ENCODE assay signal across 18 cellular contexts in genomic region chr6:137968468-137968804, GRCh38.
A peak's percentile ranks its signal among the peaks of the same experiment; 100 is the strongest.
DNase-seq lines count a peak whose midpoint lies in the region; ATAC-seq and TF ChIP-seq lines count a peak whose summit lies in the region.
"Had no signal": no experiment of that assay in that cellular context is flagged by ENCODE, and none has a peak within 500 bp of the region (broad histone marks: within the 10 kb centered on the region; RNA-seq: fewer than 3 reads in every experiment).

No MANE protein-coding gene starts in this region.

- H3K27ac ChIP-seq in PC-9: no peak overlapping the region
- H3K27ac ChIP-seq in OCI-LY7 (ENCODE audit: low read depth, low read length, poor library complexity, severe bottlenecking): no peak overlapping the region

- TF ChIP-seq CTCF in PC-9 (conservative IDR thresholded peaks at IDR 0.05) (no peak), OCI-LY7 (conservative IDR thresholded peaks at IDR 0.05; ENCODE audit: low read length) (no peak)

- H3K4me1 Mint-ChIP-seq in central memory CD8-positive, alpha-beta T cell: peaks cover 55% of the 10 kb centered on the region

- H4K20me1 ChIP-seq in PC-9 (ENCODE audit: insufficient read depth) (no peaks in the 10 kb centered on the region), OCI-LY7 (ENCODE audit: insufficient read depth, low read length) (no peaks in the 10 kb centered on the region)

- H3K9me3 ChIP-seq in PC-9 (ENCODE audit: insufficient read depth, low read depth) (no peaks in the 10 kb centered on the region), OCI-LY7 (ENCODE audit: low read length) (0 out of 2 replicates have a peak, but pooled peaks cover 3% of the 10 kb centered on the region)

- H3K4me2 ChIP-seq in PC-9 (peak overlapping the region; percentile 3; the same call in 1 of the 2 replicates), OCI-LY7 (ENCODE audit: low read length) (no peak overlapping the region)

- no peak for DNase-seq in activated naive CD4-positive, alpha-beta T cell treated with anti-CD3 and anti-CD28 coated beads, Interleukin-2, amount 50 U/mL, for 72 hours (ENCODE audit: low spot score in 2 of 2)
- DNase-seq in activated naive CD4-positive, alpha-beta T cell (lab: John Stamatoyannopoulos, UW): no peak
- DNase-seq in PC-9 (no peak), OCI-LY7 (ENCODE audit: low spot score) (no peak), dermis blood vessel endothelial cell (no peak), NCI-H1436 treated with DMSO at 0.1 percent for 48 hours (lab: John Stamatoyannopoulos, UW) (no peak)
- DNase-seq in central memory CD8-positive, alpha-beta T cell (ENCODE audit: low spot score in 2 of 2): no peak
- DNase-seq: activated effector memory CD4-positive, alpha-beta T cell treated with Interleukin-2 at 50 U/mL for 16 hours; CD8-positive, alpha-beta T cell; DMS79; endodermal cell; glutamatergic neuron; NCI-H1105 treated with DMSO at 0.1 percent for 48 hours; NCI-H2107; NCI-H510A treated with DMSO at 0.1 percent for 48 hours had no signal

- CTCF ChIA-PET in PC-9 (lab: Charles Lee) (no interaction called here), OCI-LY7 (lab: Charles Lee; ENCODE audit: unreplicated experiment) (interaction anchor here (0.5 kb wide), 1 partner anchor 13 kb away, joined by 3 read pairs; no protein-coding TSS in a partner anchor)

- H3K27me3 Mint-ChIP-seq in central memory CD8-positive, alpha-beta T cell: no peaks in the 10 kb centered on the region

- H2AFZ ChIP-seq in PC-9 (peak overlapping the region; percentile 10; the same call in 1 of the 2 replicates), OCI-LY7 (ENCODE audit: low read length) (no peak overlapping the region)

- intact Hi-C loops in PC-9 (cut with micrococcal nuclease; ENCODE audit: unreplicated experiment): no loop called here
- intact Hi-C loops in OCI-LY7 (cut with micrococcal nuclease; ENCODE audit: unreplicated experiment): no loop called here

- H3K4me3 Mint-ChIP-seq in central memory CD8-positive, alpha-beta T cell: no peak overlapping the region
- H3K4me3 Mint-ChIP-seq: CD8-positive, alpha-beta T cell; endodermal cell had no signal

- POLR2A ChIA-PET in PC-9 (lab: Charles Lee; ENCODE audit: unreplicated experiment) (no interaction called here), OCI-LY7 (lab: Charles Lee) (interaction anchor here (0.7 to 2.2 kb wide), 7 partner anchors 10 to 248 kb away, joined by 3 to 10 read pairs (median 5); no protein-coding TSS in a partner anchor)

- H3K79me2 ChIP-seq in PC-9 (ENCODE audit: low read depth): no peaks in the 10 kb centered on the region
- no peaks in the 10 kb centered on the region for H3K79me2 ChIP-seq in OCI-LY7 (ENCODE audit: insufficient read depth, low read depth, low read length)

- H3K9me2 ChIP-seq in PC-9 (ENCODE audit: insufficient read depth) (no peaks in the 10 kb centered on the region), OCI-LY7 (ENCODE audit: insufficient read depth, low read length) (no peaks in the 10 kb centered on the region)

- H3F3A ChIP-seq in PC-9 (ENCODE audit: insufficient read depth, low read depth): peaks cover 8% of the 10 kb centered on the region; the same call in 1 of the 2 replicates

- H3K27me3 ChIP-seq in PC-9 (ENCODE audit: insufficient read depth, low read depth): no peaks in the 10 kb centered on the region

- H3K9me3 Mint-ChIP-seq in activated naive CD4-positive, alpha-beta T cell treated with anti-CD3 and anti-CD28 coated beads, Interleukin-2, amount 50 U/mL, for 72 hours: peaks cover 4 to 14% of the 10 kb centered on the region in 2 donors
- H3K9me3 Mint-ChIP-seq in central memory CD8-positive, alpha-beta T cell: no peaks in the 10 kb centered on the region
- H3K9me3 Mint-ChIP-seq: CD8-positive, alpha-beta T cell; endodermal cell had no signal

- H3K4me1 ChIP-seq in PC-9 (replicated peaks; ENCODE audit: insufficient read depth) (peaks cover 17% of the 10 kb centered on the region), OCI-LY7 (ENCODE audit: insufficient read depth, low read length, poor library complexity, severe bottlenecking) (peaks cover 58% of the 10 kb centered on the region)

- ATAC-seq in activated naive CD4-positive, alpha-beta T cell treated with anti-CD3 and anti-CD28 coated beads, Interleukin-2, amount 50 U/mL, for 72 hours: no peak
- ATAC-seq in central memory CD8-positive, alpha-beta T cell (replicated peaks; ENCODE audit: extremely low read depth, poor library complexity, severe bottlenecking): no peak
- no peak for ATAC-seq in HG03196 (IDR thresholded peaks at IDR 0.05; ENCODE audit: unreplicated experiment)
- ATAC-seq: left lobe of liver, Right ventricle myocardium inferior had no signal

- H3K36me3 ChIP-seq in PC-9 (ENCODE audit: low read depth) (no peaks in the 10 kb centered on the region), OCI-LY7 (ENCODE audit: insufficient read depth, low read length) (no peaks in the 10 kb centered on the region)

- H3K36me3 Mint-ChIP-seq in activated naive CD4-positive, alpha-beta T cell treated with anti-CD3 and anti-CD28 coated beads, Interleukin-2, amount 50 U/mL, for 72 hours: peaks cover 5 to 15% of the 10 kb centered on the region in 2 donors
- H3K36me3 Mint-ChIP-seq in central memory CD8-positive, alpha-beta T cell (ENCODE audit: insufficient read depth): no peaks in the 10 kb centered on the region
- H3K36me3 Mint-ChIP-seq: CD8-positive, alpha-beta T cell had no signal

- H3K27ac Mint-ChIP-seq in activated naive CD4-positive, alpha-beta T cell treated with anti-CD3 and anti-CD28 coated beads, Interleukin-2, amount 50 U/mL, for 72 hours: peak overlapping the region; percentile 88 to 98
- peak overlapping the region; percentile 79 for H3K27ac Mint-ChIP-seq in central memory CD8-positive, alpha-beta T cell (ENCODE audit: low read depth)
- H3K27ac Mint-ChIP-seq: endodermal cell had no signal

- H3K4me3 ChIP-seq in PC-9: no peak overlapping the region
- no peak overlapping the region for H3K4me3 ChIP-seq in OCI-LY7 (ENCODE audit: low read depth, low read length, poor library complexity, severe bottlenecking)

- BruUV-seq in PC-9 (replicated peaks; lab: Mats Ljungman, UMichigan) (no TSS peak), OCI-LY7 (replicated peaks; lab: Mats Ljungman, UMichigan) (no TSS peak)
